8 cellular contexts compared by ENCODE assay signal in genomic region chr19:51367565-51368365, GRCh38.
DNase-seq lines count a peak whose midpoint lies in the region; ATAC-seq and TF ChIP-seq lines count a peak whose summit lies in the region.

No MANE protein-coding gene starts in this region.

- H3K4me3 ChIP-seq in MM.1S (ENCODE audit: low read length), result no peak overlapping the region

- H2AFZ ChIP-seq in MM.1S (ENCODE audit: low read length), result no peak overlapping the region

- no peaks in the 10 kb centered on the region for H3K4me1 ChIP-seq in MM.1S (ENCODE audit: low read length)

- no peaks in the 10 kb centered on the region for H3K27me3 ChIP-seq in MM.1S (replicated peaks; ENCODE audit: insufficient read depth, low read length)

- H3K9me3 ChIP-seq in MM.1S (replicated peaks; ENCODE audit: insufficient read depth, low read length), result no peaks in the 10 kb centered on the region

- H3F3A ChIP-seq in MM.1S (ENCODE audit: insufficient read depth, low read length), result no peaks in the 10 kb centered on the region

- H3K27ac ChIP-seq in MM.1S (ENCODE audit: low read length), result no peak overlapping the region

- no peak overlapping the region for H3K4me2 ChIP-seq in MM.1S (ENCODE audit: low read depth, low read length)

- DNase-seq in GM13976 (ENCODE audit: low spot score), result peak; percentile 99
- DNase-seq in NCI-H2107 treated with DMSO at 0.1 percent for 48 hours (lab: John Stamatoyannopoulos, UW; ENCODE audit: unreplicated experiment), result peak; percentile 92
- DNase-seq in activated CD4-positive, CD25-positive, alpha-beta regulatory T cell (lab: John Stamatoyannopoulos, UW), result peak; percentile 85 to 98 (median 91)
- DNase-seq in central memory CD4-positive, alpha-beta T cell, result peak; percentile 89
- DNase-seq in iris pigment epithelial cell (ENCODE audit: low read depth), result peak; percentile 99
- DNase-seq in stimulated activated CD4-positive, alpha-beta T cell treated with anti-CD3 and anti-CD28 coated beads, Interleukin-12 subunit alpha, Interleukin-12 subunit beta, amount 100 ng/mL, for 24 hours (ENCODE audit: low read depth in 2 of 2), result peak; percentile 97 to 99
- no peak for DNase-seq in MM.1S

- no peaks in the 10 kb centered on the region for H4K20me1 ChIP-seq in MM.1S (ENCODE audit: insufficient read depth, low read length)

- in situ Hi-C loops in GM13976 (cut with MboI; ENCODE audit: low sequenced_read_pairs, unreplicated experiment), result no loop called here

- H3K9ac ChIP-seq in MM.1S (ENCODE audit: low read length), result no peak overlapping the region

- peak; percentile 81 for ATAC-seq in HG02798 (IDR thresholded peaks at IDR 0.05; ENCODE audit: poor library complexity, unreplicated experiment)

- no peaks in the 10 kb centered on the region for H3K79me2 ChIP-seq in MM.1S (ENCODE audit: low read length)

- no peaks in the 10 kb centered on the region for H3K36me3 ChIP-seq in MM.1S (replicated peaks; ENCODE audit: insufficient read depth, low read length)

- no peaks in the 10 kb centered on the region for H3K9me2 ChIP-seq in MM.1S (replicated peaks; ENCODE audit: insufficient read depth, low read length)

- no peak for TF ChIP-seq CTCF in GM13976 (IDR thresholded peaks at IDR 0.05; ENCODE audit: borderline replicate concordance, control extremely low read depth, extremely low read depth, insufficient read depth, missing control alignments)
- no peak for TF ChIP-seq CTCF in MM.1S (IDR thresholded peaks at IDR 0.05; ENCODE audit: low read length)
